Comparison of ENCODE assay signal across 20 cellular contexts in genomic region chr10:847868-848267, GRCh38.
DNase-seq lines count a peak whose midpoint lies in the region; ATAC-seq, FAIRE-seq and TF ChIP-seq lines count a peak whose summit lies in the region.
"Had no signal": no experiment of that assay in that cellular context is flagged by ENCODE, and none has a peak within 500 bp of the region (broad histone marks: within the 10 kb centered on the region; RNA-seq: fewer than 3 reads in every experiment).

No MANE protein-coding gene starts in this region.

- intact Hi-C loops in HCT116 (cut with micrococcal nuclease), result no loop called here
- intact Hi-C loops in HepG2 (cut with micrococcal nuclease; ENCODE audit: unreplicated experiment), result no loop called here

- H3K4me1 ChIP-seq in HCT116 (ENCODE audit: control insufficient read depth in 1 of 2, insufficient read depth in 2 of 2, low read length in 2 of 2) (peaks cover 0 to 4% of the 10 kb centered on the region in 2 experiments; a peak in 1 of 4 replicates), HepG2 (ENCODE audit: insufficient read depth, low read length) (peaks cover 7% of the 10 kb centered on the region)

- H3K27me3 Mint-ChIP-seq in chondrocyte (ENCODE audit: low read depth), result no peaks in the 10 kb centered on the region
- H3K27me3 Mint-ChIP-seq: activated naive CD8-positive, alpha-beta T cell treated with anti-CD3 and anti-CD28 coated beads, Interleukin-2, amount 10 ng/mL, durations not matched to agents 7 days and 5 days had no signal

- no peaks in the 10 kb centered on the region for H3K9me2 ChIP-seq in HCT116 (ENCODE audit: insufficient read depth)

- H3K9me3 Mint-ChIP-seq in chondrocyte (ENCODE audit: low read depth), result peaks cover 17% of the 10 kb centered on the region

- CTCF ChIA-PET in AG04449 (lab: Yijun Ruan, JAX) (no interaction called here), HCT116 (lab: Charles Lee) (no interaction called here), HepG2 (lab: Yijun Ruan, JAX; ENCODE audit: low intra/inter-chr PET ratio, low total read pairs) (no interaction called here)

- POLR2A ChIA-PET in AG04449 (lab: Yijun Ruan, JAX), result no interaction called here
- POLR2A ChIA-PET in HCT116 (lab: Charles Lee), result no interaction called here
- POLR2A ChIA-PET in HepG2 (lab: Yijun Ruan, JAX), result no interaction called here

- ATAC-seq in HCT116 (0 out of 2 replicates have a peak, but pooled peaks have one; percentile 47), HepG2 (peak; percentile 73)

- TF ChIP-seq RAD21 in HCT116 (IDR thresholded peaks at IDR 0.05; ENCODE audit: low read depth) (no peak), HepG2 (CRISPR knock-in tag; IDR thresholded peaks at IDR 0.05) (no peak)

- no peak overlapping the region for H3K4me3 ChIP-seq in AG04449 (ENCODE audit: low read depth, low read length)
- no peak overlapping the region for H3K4me3 ChIP-seq in HCT116 (replicated peaks in 1 of 2; ENCODE audit: low read depth in 1 of 2, low read length in 2 of 2)
- no peak overlapping the region for H3K4me3 ChIP-seq in HepG2 (replicated peaks in 1 of 3; ENCODE audit: insufficient read depth in 1 of 3, low read depth in 2 of 3, low read length in 3 of 3)
- H3K4me3 ChIP-seq: smooth muscle cell had no signal

- H2AFZ ChIP-seq in HCT116 (ENCODE audit: low read depth, low read length, poor library complexity, severe bottlenecking) (no peak overlapping the region), HepG2 (ENCODE audit: low read length) (no peak overlapping the region)
- H2AFZ ChIP-seq: parathyroid adenoma had no signal

- no peak for FAIRE-seq in HepG2 (lab: Jason Lieb, UNC)

- WGBS in HepG2 (ENCODE audit: low lambda C conversion rate), result 91% methylated on average over 7 of the region's 7 CpGs

- H3K4me1 Mint-ChIP-seq in chondrocyte (ENCODE audit: low read depth), result peaks cover 61% of the 10 kb centered on the region

- H3K36me3 ChIP-seq in HCT116 (ENCODE audit: control insufficient read depth in 1 of 2, insufficient read depth in 2 of 2, low read length in 2 of 2), result peaks cover 11 to 32% of the 10 kb centered on the region in 2 experiments; a peak in 3 of 4 replicates
- peaks cover 13 to 69% of the 10 kb centered on the region in 2 experiments for H3K36me3 ChIP-seq in HepG2 (replicated peaks in 1 of 2; ENCODE audit: control insufficient read depth in 1 of 2, insufficient read depth in 2 of 2, low read length in 2 of 2)

- H3K4me2 ChIP-seq in HCT116 (ENCODE audit: low read length), result no peak overlapping the region
- H3K4me2 ChIP-seq in HepG2 (ENCODE audit: low read depth, low read length), result no peak overlapping the region
- H3K4me2 ChIP-seq: smooth muscle cell had no signal

- TF ChIP-seq EP300 in HepG2 (IDR thresholded peaks at IDR 0.05; ENCODE audit: low read depth in 2 of 2, low read length in 2 of 2), result no peak
- TF ChIP-seq EP300 in HepG2 (CRISPR knock-in tag; IDR thresholded peaks at IDR 0.05; ENCODE audit: borderline replicate concordance), result no peak

- in situ Hi-C loops in HepG2 (cut with HindIII; ENCODE audit: extremely low pct_ligation_motif_present, low pct_unique_long_range_greater_than_20kb), result no loop called here

- RAD21 ChIA-PET in HCT116 (lab: Charles Lee; ENCODE audit: low non-redundant PET in 1 of 2, low total read pairs in 2 of 2, uncharacterized antibody in 2 of 2, unreplicated experiment in 2 of 2), result no interaction called here

- no peak for TF ChIP-seq POLR2A in HCT116 (IDR thresholded peaks at IDR 0.05; ENCODE audit: borderline replicate concordance, extremely low read depth, insufficient read depth, insufficient read length)
- no peak for TF ChIP-seq POLR2A in HepG2 (IDR thresholded peaks at IDR 0.05; ENCODE audit: insufficient read depth in 1 of 2, low read depth in 2 of 2, low read length in 2 of 2)

- H3K27ac Mint-ChIP-seq in chondrocyte (ENCODE audit: unreplicated experiment), result no peak overlapping the region
- H3K27ac Mint-ChIP-seq: activated naive CD8-positive, alpha-beta T cell treated with anti-CD3 and anti-CD28 coated beads, Interleukin-2, amount 10 ng/mL, durations not matched to agents 7 days and 5 days had no signal

- H3K9ac ChIP-seq in HCT116 (ENCODE audit: low read length), result no peak overlapping the region
- H3K9ac ChIP-seq in HepG2 (ENCODE audit: insufficient read depth, low read depth, low read length), result no peak overlapping the region
- H3K9ac ChIP-seq: parathyroid adenoma had no signal

- H3K27me3 ChIP-seq in HCT116 (ENCODE audit: insufficient read depth, low read length) (no peaks in the 10 kb centered on the region), HepG2 (ENCODE audit: control insufficient read depth in 1 of 2, insufficient read depth in 2 of 2, low read length in 2 of 2) (no peaks in the 10 kb centered on the region)

- H3K9me3 ChIP-seq in HCT116 (ENCODE audit: control insufficient read depth in 1 of 2, insufficient read depth in 1 of 2, low read depth in 1 of 2, low read length in 2 of 2) (no peaks in the 10 kb centered on the region), HepG2 (ENCODE audit: low read length) (no peaks in the 10 kb centered on the region)

- H3K27ac ChIP-seq in HCT116 (ENCODE audit: low read depth, low read length), result no peak overlapping the region
- no peak overlapping the region for H3K27ac ChIP-seq in HepG2 (ENCODE audit: extremely low read length, insufficient read depth, low read length)
- H3K27ac ChIP-seq: parathyroid adenoma had no signal

- TF ChIP-seq CTCF in AG04449 (IDR thresholded peaks at IDR 0.05; ENCODE audit: insufficient read depth, low read length, missing control alignments) (peak; percentile 12), HCT116 (IDR thresholded peaks at IDR 0.05 in 2 of 3, conservative IDR thresholded peaks at IDR 0.05 in 1 of 3; ENCODE audit: borderline replicate concordance in 1 of 3, insufficient read depth in 1 of 3, low read depth in 2 of 3, low read length in 2 of 3) (no peak), chondrocyte (IDR thresholded peaks at IDR 0.05) (peak; percentile 46), HepG2 (CRISPR knock-in tag; IDR thresholded peaks at IDR 0.05) (peak; percentile 26; the same call in 1 of the 2 replicates)

- peaks cover 33% of the 10 kb centered on the region for H3K36me3 Mint-ChIP-seq in chondrocyte (ENCODE audit: low read depth)

- H3K4me3 Mint-ChIP-seq in chondrocyte (ENCODE audit: unreplicated experiment), result no peak overlapping the region
- H3K4me3 Mint-ChIP-seq: activated naive CD8-positive, alpha-beta T cell treated with anti-CD3 and anti-CD28 coated beads, Interleukin-2, amount 10 ng/mL, durations not matched to agents 7 days and 5 days had no signal

- DNase-seq in AG04449 (ENCODE audit: low read depth, low spot score) (no peak), HCT116 (ENCODE audit: low read depth, low spot score) (no peak), chondrocyte (ENCODE audit: low spot score) (no peak), HepG2 (ENCODE audit: low spot score) (peak; percentile 5), germinal center (ENCODE audit: low spot score) (no peak), NCI-H1105 treated with DMSO at 0.1 percent for 48 hours (lab: John Stamatoyannopoulos, UW) (no peak), NCI-H146 (lab: John Stamatoyannopoulos, UW) (no peak)
- DNase-seq in stimulated activated CD4-positive, alpha-beta T cell treated with anti-CD3 and anti-CD28 coated beads, Interleukin-2, amount 100 ng/mL, for 48 hours, result no peak
- DNase-seq: activated CD4-positive, alpha-beta T cell treated with anti-CD3 and anti-CD28 coated beads for 4 hours; activated naive CD8-positive, alpha-beta T cell treated with anti-CD3 and anti-CD28 coated beads, Interleukin-2, amount 10 ng/mL, durations not matched to agents 7 days and 5 days; Calu3; GDM1; islet precursor cell; KBM-7; NCI-H1417; NCI-H2227 treated with DMSO at 0.1 percent for 48 hours; stimulated activated naive CD4-positive, alpha-beta T cell treated with Interleukin-2 at 50 U/mL for 16 hours; T1000 had no signal

- H4K20me1 ChIP-seq in HCT116 (ENCODE audit: insufficient read depth) (peaks cover 4% of the 10 kb centered on the region; the same call in 1 of the 2 replicates), HepG2 (ENCODE audit: insufficient read depth, low read length) (peaks cover 25% of the 10 kb centered on the region)

- BruUV-seq in HCT116 (replicated peaks; lab: Mats Ljungman, UMichigan) (no TSS peak), HepG2 (replicated peaks; lab: Mats Ljungman, UMichigan) (no TSS peak)

- H3K79me2 ChIP-seq in HCT116 (ENCODE audit: insufficient read depth, low read length) (peaks cover 96% of the 10 kb centered on the region), HepG2 (ENCODE audit: insufficient read depth, low read length) (peaks cover 55% of the 10 kb centered on the region)

TF ChIP-seq in HCT116, 20 proteins besides CTCF, POLR2A, EP300 and RAD21 (continues in another document):
- TF ChIP-seq SIN3A (IDR thresholded peaks at IDR 0.05; ENCODE audit: low read depth) (no peak), ELF1 (IDR thresholded peaks at IDR 0.05; ENCODE audit: borderline replicate concordance, low read depth) (no peak), JUND (IDR thresholded peaks at IDR 0.05) (no peak), FOSL1 (IDR thresholded peaks at IDR 0.05; ENCODE audit: low read depth) (no peak), EZH2 (IDR thresholded peaks at IDR 0.05) (no peak), TCF7L2 (IDR thresholded peaks at IDR 0.05; ENCODE audit: borderline replicate concordance, extremely low read depth, insufficient read depth, insufficient read length) (no peak), SP1 (IDR thresholded peaks at IDR 0.05; ENCODE audit: low read depth) (no peak)

TF ChIP-seq in HepG2, 621 proteins besides CTCF, POLR2A, EP300 and RAD21:
- TF ChIP-seq ZNF510 (CRISPR knock-in tag; IDR thresholded peaks at IDR 0.05; ENCODE audit: low read depth), result no peak
- peak; percentile 20; the same call in 1 of the 2 replicates for TF ChIP-seq STAG1 (CRISPR knock-in tag; IDR thresholded peaks at IDR 0.05)

Comparison
In these comparisons a context has a peak if more than half of its experiments do, and no peak if none do; other contexts are left out.
1. CTCF ChIP-seq: peak in AG04449 (single experiment), chondrocyte (single experiment) and HepG2 (single experiment); none in HCT116 (0 of 3).